17 cellular contexts compared by ENCODE assay signal in the genomic region with DNA sequence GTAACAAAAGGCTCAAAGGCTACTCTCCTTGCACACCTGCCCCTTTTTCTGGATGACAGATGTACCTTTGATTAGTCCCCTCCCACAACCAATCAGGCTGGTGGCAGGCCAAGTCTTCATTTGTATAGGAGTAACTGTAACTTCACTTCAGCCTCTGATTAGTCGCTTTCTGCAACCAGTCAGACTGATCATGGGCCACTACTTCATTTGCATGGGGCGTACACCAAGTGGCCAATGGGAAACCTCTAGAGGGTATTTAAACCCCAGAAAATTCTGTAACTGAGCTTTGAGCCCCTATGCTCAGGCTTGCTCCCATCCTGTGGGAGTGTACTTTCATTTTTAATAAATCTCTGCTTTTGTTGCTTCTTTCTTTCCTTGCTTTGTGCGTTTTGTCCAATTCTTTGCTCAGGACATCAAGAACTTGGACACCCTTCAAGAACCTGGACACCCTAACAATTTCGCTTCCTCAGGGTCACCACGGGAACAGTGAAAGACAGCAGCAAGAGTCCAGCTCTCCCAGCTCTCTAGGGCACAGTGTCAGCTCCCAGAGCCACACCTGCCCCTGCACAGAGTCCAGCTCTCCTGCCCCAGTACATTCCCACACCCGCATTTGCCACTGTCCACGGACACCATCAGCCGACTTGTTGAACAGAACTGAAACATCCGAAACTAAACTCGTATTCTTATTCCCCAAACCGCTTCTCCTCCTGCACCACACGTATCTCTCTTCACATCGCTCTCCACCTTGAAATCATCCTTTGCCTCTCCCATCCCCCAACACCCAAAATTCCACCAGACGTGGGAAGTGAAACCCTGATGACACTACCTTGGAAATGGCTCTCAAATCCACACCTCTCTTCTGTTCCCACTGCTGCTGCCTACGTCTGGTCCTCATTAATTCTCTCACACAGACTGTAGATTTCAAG. TPM values are rescaled to one million over a fixed set of nuclear protein-coding genes. Genes with fewer than 3 reads are reported as not detected.
"Had no signal": no experiment of that assay in that cellular context is flagged by ENCODE, and none has a peak within 500 bp of the region (broad histone marks: within the 10 kb centered on the region; RNA-seq: fewer than 3 reads in every experiment).

No MANE protein-coding gene starts in this region.

- H3K27me3 ChIP-seq: heart right ventricle, left lung had no signal

- H3K4me1 ChIP-seq: left lung, psoas muscle, sigmoid colon had no signal

- H3K4me3 ChIP-seq: heart right ventricle, left lung, psoas muscle, sigmoid colon, suprapubic skin had no signal

- H3K9me3 ChIP-seq: heart right ventricle, left lung, psoas muscle, sigmoid colon, suprapubic skin had no signal

- H3K36me3 ChIP-seq: heart right ventricle, left lung, sigmoid colon, suprapubic skin had no signal

- DNase-seq: activated CD4-positive, alpha-beta T cell treated with anti-CD3 and anti-CD28 coated beads, Interleukin-2, amount 50 U/mL, for 4 hours; activated CD8-positive, alpha-beta memory T cell treated with anti-CD3 and anti-CD28 coated beads, Interleukin-2, amount 10 ng/mL, durations not matched to agents 7 days and 5 days; activated effector memory CD4-positive, alpha-beta T cell treated with Interleukin-2 at 50 U/mL for 16 hours; activated T-cell treated with anti-CD3 and anti-CD28 coated beads, Interleukin-2, amount 50 U/mL, for 24 hours; cortex of kidney; effector CD8-positive, alpha-beta T cell; foreskin melanocyte; heart right ventricle; left lung; psoas muscle; sigmoid colon; stimulated activated CD4-positive, alpha-beta T cell treated with anti-CD3 and anti-CD28 coated beads, Interleukin-4, amount 100 ng/mL, for 1 hour; stimulated activated CD8-positive, alpha-beta memory T cell treated with anti-CD3 and anti-CD28 coated beads, Interleukin-4, amount 100 ng/mL, for 48 hours; stimulated activated naive CD8-positive, alpha-beta T cell treated with anti-CD3 and anti-CD28 coated beads, Interleukin-15, Interleukin-2, amounts not matched to agents 100 U/mL and 50 U/mL, for 24 hours had no signal

- H3K27ac ChIP-seq: heart right ventricle, left lung, psoas muscle, sigmoid colon had no signal

RNA-seq across cellular contexts. Expression of gene ABCC12, which starts 53.4 kb away (rescaled TPM):
- total RNA-seq: activated CD8-positive, alpha-beta memory T cell treated with anti-CD3 and anti-CD28 coated beads, Interleukin-2, amount 10 ng/mL, durations not matched to agents 7 days and 5 days; left lung; natural killer cell treated with Interleukin-12 subunit alpha and Interleukin-12 subunit beta and Interleukin-15 and Interleukin-18, amount 100 ng/mL, for 72 hours; omental fat pad; sigmoid colon; suprapubic skin had no signal
